Comparison of ENCODE assay signal across 1 cellular context in genomic region chr4:113762061-113762850, GRCh38.
TF ChIP-seq lines count a peak whose summit lies in the region.

No MANE protein-coding gene starts in this region.

TF ChIP-seq in HepG2, 621 proteins besides CTCF, POLR2A, EP300 and RAD21 (continued from another document and continues in another):
- TF ChIP-seq, protein P1, sequence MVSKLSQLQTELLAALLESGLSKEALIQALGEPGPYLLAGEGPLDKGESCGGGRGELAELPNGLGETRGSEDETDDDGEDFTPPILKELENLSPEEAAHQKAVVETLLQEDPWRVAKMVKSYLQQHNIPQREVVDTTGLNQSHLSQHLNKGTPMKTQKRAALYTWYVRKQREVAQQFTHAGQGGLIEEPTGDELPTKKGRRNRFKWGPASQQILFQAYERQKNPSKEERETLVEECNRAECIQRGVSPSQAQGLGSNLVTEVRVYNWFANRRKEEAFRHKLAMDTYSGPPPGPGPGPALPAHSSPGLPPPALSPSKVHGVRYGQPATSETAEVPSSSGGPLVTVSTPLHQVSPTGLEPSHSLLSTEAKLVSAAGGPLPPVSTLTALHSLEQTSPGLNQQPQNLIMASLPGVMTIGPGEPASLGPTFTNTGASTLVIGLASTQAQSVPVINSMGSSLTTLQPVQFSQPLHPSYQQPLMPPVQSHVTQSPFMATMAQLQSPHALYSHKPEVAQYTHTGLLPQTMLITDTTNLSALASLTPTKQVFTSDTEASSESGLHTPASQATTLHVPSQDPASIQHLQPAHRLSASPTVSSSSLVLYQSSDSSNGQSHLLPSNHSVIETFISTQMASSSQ (IDR thresholded peaks at IDR 0.05; ENCODE audit: low read depth) = peak; percentile 10; the same call in 1 of the 2 replicates
- TF ChIP-seq, protein P1 (CRISPR knock-in tag; IDR thresholded peaks at IDR 0.05; ENCODE audit: borderline replicate concordance) = peak; percentile 8; the same call in 1 of the 2 replicates
- TF ChIP-seq ZBTB21 (CRISPR knock-in tag; IDR thresholded peaks at IDR 0.05) (peak; percentile 46; the same call in 1 of the 2 replicates), ZNF350 (CRISPR knock-in tag; IDR thresholded peaks at IDR 0.05; ENCODE audit: borderline replicate concordance, low read depth) (peak; percentile 15; the same call in 1 of the 2 replicates), REPIN1 (CRISPR knock-in tag; IDR thresholded peaks at IDR 0.05; ENCODE audit: borderline replicate concordance, low read depth) (peak; percentile 76), BRD4 (CRISPR knock-in tag; IDR thresholded peaks at IDR 0.05) (peak; percentile 32; the same call in 1 of the 2 replicates), ATF4 (CRISPR knock-in tag; IDR thresholded peaks at IDR 0.05) (peak in 1 of 2 experiments; percentile 84; a peak in 2 of 4 replicates), KDM2A (CRISPR knock-in tag; IDR thresholded peaks at IDR 0.05; ENCODE audit: borderline replicate concordance, low read depth) (peak; percentile 67; the same call in 1 of the 2 replicates), ZNF414 (CRISPR knock-in tag; IDR thresholded peaks at IDR 0.05) (0 out of 2 replicates have a peak, but pooled peaks have one; percentile 4), NCOR1 (IDR thresholded peaks at IDR 0.05; ENCODE audit: borderline replicate concordance, low read length) (peak; percentile 50; the same call in 1 of the 2 replicates), DR1 (CRISPR knock-in tag; IDR thresholded peaks at IDR 0.05) (peak; percentile 83), PATZ1 (CRISPR knock-in tag; IDR thresholded peaks at IDR 0.05) (peak; percentile 79), ATF7 (IDR thresholded peaks at IDR 0.05) (peak; percentile 99), ATF7 (CRISPR knock-in tag; IDR thresholded peaks at IDR 0.05) (peak; percentile 97), ZSCAN31 (CRISPR knock-in tag; IDR thresholded peaks at IDR 0.05; ENCODE audit: low read depth) (peak; percentile 77), ZBTB34 (CRISPR knock-in tag; IDR thresholded peaks at IDR 0.05) (no peak; the same call in 1 of the 2 replicates), AGO2 (optimal IDR thresholded peaks at IDR 0.05; ENCODE audit: low read depth, low read length) (peak; percentile 95), ZNF121 (CRISPR knock-in tag; IDR thresholded peaks at IDR 0.05) (0 out of 2 replicates have a peak, but pooled peaks have one; percentile 21), MED1 (CRISPR knock-in tag; IDR thresholded peaks at IDR 0.05) (peak; percentile 53), CAMTA2 (CRISPR knock-in tag; IDR thresholded peaks at IDR 0.05; ENCODE audit: borderline replicate concordance) (peak; percentile 91; the same call in 1 of the 2 replicates), KDM5A (IDR thresholded peaks at IDR 0.05; ENCODE audit: borderline replicate concordance, low read length) (peak; percentile 82; the same call in 1 of the 2 replicates), NFIC (IDR thresholded peaks at IDR 0.05; ENCODE audit: low read length) (peak; percentile 48), TFDP1 (CRISPR knock-in tag; IDR thresholded peaks at IDR 0.05; ENCODE audit: borderline replicate concordance) (peak; percentile 74; the same call in 1 of the 2 replicates), ZNF747 (CRISPR knock-in tag; IDR thresholded peaks at IDR 0.05; ENCODE audit: borderline replicate concordance) (no peak; the same call in 1 of the 2 replicates), PHF8 (CRISPR knock-in tag; IDR thresholded peaks at IDR 0.05) (peak; percentile 77), HNRNPK (IDR thresholded peaks at IDR 0.05; ENCODE audit: low read depth, low read length, poor library complexity, severe bottlenecking) (no peak), MXD3 (CRISPR knock-in tag; IDR thresholded peaks at IDR 0.05) (no peak; the same call in 1 of the 2 replicates), ZNF367 (CRISPR knock-in tag; IDR thresholded peaks at IDR 0.05; ENCODE audit: borderline replicate concordance) (0 out of 2 replicates have a peak, but pooled peaks have one; percentile 39), SP4 (CRISPR knock-in tag; IDR thresholded peaks at IDR 0.05) (peak; percentile 41), ZNF777 (CRISPR knock-in tag; IDR thresholded peaks at IDR 0.05) (peak; percentile 57; the same call in 1 of the 2 replicates), HOXA3 (CRISPR knock-in tag; IDR thresholded peaks at IDR 0.05) (peak; percentile 70; the same call in 1 of the 2 replicates), ZNF670 (CRISPR knock-in tag; IDR thresholded peaks at IDR 0.05; ENCODE audit: borderline replicate concordance) (0 out of 2 replicates have a peak, but pooled peaks have one; percentile 16), RARA (CRISPR knock-in tag; IDR thresholded peaks at IDR 0.05) (peak; percentile 64), KAT8 (CRISPR knock-in tag; IDR thresholded peaks at IDR 0.05) (peak; percentile 89), SMAD9 (CRISPR knock-in tag; IDR thresholded peaks at IDR 0.05) (no peak), BORCS8-MEF2B (CRISPR knock-in tag; IDR thresholded peaks at IDR 0.05) (peak; percentile 45; the same call in 1 of the 2 replicates), ARID4A (CRISPR knock-in tag; IDR thresholded peaks at IDR 0.05; ENCODE audit: borderline replicate concordance) (peak; percentile 40; the same call in 1 of the 2 replicates)
- TF ChIP-seq, protein P2, sequence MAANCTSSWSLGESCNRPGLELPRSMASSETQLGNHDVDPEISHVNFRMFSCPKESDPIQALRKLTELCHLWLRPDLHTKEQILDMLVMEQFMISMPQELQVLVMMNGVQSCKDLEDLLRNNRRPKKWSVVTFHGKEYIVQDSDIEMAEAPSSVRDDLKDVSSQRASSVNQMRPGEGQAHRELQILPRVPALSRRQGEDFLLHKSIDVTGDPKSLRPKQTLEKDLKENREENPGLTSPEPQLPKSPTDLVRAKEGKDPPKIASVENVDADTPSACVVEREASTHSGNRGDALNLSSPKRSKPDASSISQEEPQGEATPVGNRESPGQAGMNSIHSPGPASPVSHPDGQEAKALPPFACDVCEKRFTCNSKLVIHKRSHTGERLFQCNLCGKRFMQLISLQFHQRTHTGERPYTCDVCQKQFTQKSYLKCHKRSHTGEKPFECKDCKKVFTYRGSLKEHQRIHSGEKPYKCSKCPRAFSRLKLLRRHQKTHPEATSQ (CRISPR knock-in tag; IDR thresholded peaks at IDR 0.05; ENCODE audit: borderline replicate concordance) = peak; percentile 99; the same call in 1 of the 2 replicates
- TF ChIP-seq, protein P3, sequence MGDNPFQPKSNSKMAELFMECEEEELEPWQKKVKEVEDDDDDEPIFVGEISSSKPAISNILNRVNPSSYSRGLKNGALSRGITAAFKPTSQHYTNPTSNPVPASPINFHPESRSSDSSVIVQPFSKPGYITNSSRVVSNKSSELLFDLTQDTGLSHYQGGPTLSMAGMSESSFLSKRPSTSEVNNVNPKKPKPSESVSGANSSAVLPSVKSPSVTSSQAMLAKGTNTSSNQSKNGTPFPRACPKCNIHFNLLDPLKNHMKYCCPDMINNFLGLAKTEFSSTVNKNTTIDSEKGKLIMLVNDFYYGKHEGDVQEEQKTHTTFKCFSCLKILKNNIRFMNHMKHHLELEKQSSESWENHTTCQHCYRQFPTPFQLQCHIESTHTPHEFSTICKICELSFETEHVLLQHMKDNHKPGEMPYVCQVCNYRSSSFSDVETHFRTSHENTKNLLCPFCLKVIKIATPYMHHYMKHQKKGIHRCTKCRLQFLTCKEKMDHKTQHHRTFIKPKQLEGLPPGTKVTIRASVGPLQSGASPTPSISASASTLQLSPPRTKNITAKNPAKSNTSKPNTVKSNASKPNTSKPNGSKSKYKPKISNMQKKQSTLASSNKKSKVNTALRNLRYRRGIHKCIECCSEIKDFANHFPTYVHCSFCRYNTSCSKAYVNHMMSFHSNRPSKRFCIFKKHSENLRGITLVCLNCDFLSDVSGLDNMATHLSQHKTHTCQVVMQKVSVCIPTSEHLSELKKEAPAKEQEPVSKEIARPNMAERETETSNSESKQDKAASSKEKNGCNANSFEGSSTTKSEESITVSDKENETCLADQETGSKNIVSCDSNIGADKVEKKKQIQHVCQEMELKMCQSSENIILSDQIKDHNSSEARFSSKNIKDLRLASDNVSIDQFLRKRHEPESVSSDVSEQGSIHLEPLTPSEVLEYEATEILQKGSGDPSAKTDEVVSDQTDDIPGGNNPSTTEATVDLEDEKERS (CRISPR knock-in tag; IDR thresholded peaks at IDR 0.05) = peak; percentile 71; the same call in 1 of the 2 replicates
